8 cellular contexts compared by ENCODE assay signal in genomic region chr7:38630720-38631673, GRCh38. TPM values are rescaled to one million over a fixed set of nuclear protein-coding genes. Genes with fewer than 3 reads are reported as not detected.
DNase-seq lines count a peak whose midpoint lies in the region; ATAC-seq and TF ChIP-seq lines count a peak whose summit lies in the region.

AMPH (minus strand) TSS chr7:38631373; CDS start chr7:38631351, 22 bp downstream.

- H3K27me3 ChIP-seq in AG04450 (ENCODE audit: control insufficient read depth, insufficient read depth, low read length), result peaks cover 3% of the 10 kb centered on the region
- H3K27me3 ChIP-seq in HUES6 (ENCODE audit: control insufficient read depth, insufficient read depth, low read length), result peaks cover 51% of the 10 kb centered on the region
- H3K27me3 ChIP-seq in esophagus muscularis mucosa, result peaks cover 0 to 26% (median 4%) of the 10 kb centered on the region in 4 donors

- H3K4me3 Mint-ChIP-seq in WTC11 (peak within 1 kb of the TSS; percentile 69), mesothelial cell of epicardium (peak within 1 kb of the TSS; percentile 63)

- no peaks in the 10 kb centered on the region for H3K36me3 ChIP-seq in HUES6 (ENCODE audit: control insufficient read depth, insufficient read depth, low read length)
- H3K36me3 ChIP-seq in esophagus muscularis mucosa, result no peaks in the 10 kb centered on the region

- POLR2A ChIA-PET in AG04450 (lab: Yijun Ruan, JAX), result interaction anchor here (0.6 to 1.4 kb wide), 4 partner anchors 88 to 242 kb away, joined by 4 to 8 read pairs (median 5); no protein-coding TSS in a partner anchor
- POLR2A ChIA-PET in WTC11 (lab: Charles Lee), result interaction anchor here (0.7 kb wide), 1 partner anchor 206 kb away, joined by 3 read pairs; no protein-coding TSS in a partner anchor

- H3K9ac ChIP-seq in HUES6 (ENCODE audit: low read length), result peak within 1 kb of the TSS; percentile 41

- H3K4me3 ChIP-seq in AG04450 (ENCODE audit: low read depth, low read length) (peak within 1 kb of the TSS; percentile 61), HUES6 (ENCODE audit: low read depth, low read length) (peak within 1 kb of the TSS; percentile 74), esophagus muscularis mucosa (peak within 1 kb of the TSS; percentile 61 to 74 (median 63))

- H3K27me3 Mint-ChIP-seq in WTC11 (ENCODE audit: low read depth), result peaks cover 51% of the 10 kb centered on the region
- peaks cover 85% of the 10 kb centered on the region for H3K27me3 Mint-ChIP-seq in mesothelial cell of epicardium (ENCODE audit: low read depth)

- TF ChIP-seq POLR2A in esophagus muscularis mucosa (IDR thresholded peaks at IDR 0.05; ENCODE audit: low read depth), result no peak

- peak; percentile 7 for DNase-seq in AG04450 (ENCODE audit: low read depth, low spot score)
- peak; percentile 84 for DNase-seq in WTC11 (ENCODE audit: low spot score)
- DNase-seq in esophagus muscularis mucosa (ENCODE audit: extremely low spot score), result no peak
- DNase-seq in mesothelial cell of epicardium (ENCODE audit: low spot score in 2 of 2, unreplicated experiment in 2 of 2), result peak; percentile 30 to 58
- peak; percentile 7 for DNase-seq in stromal cell of bone marrow (ENCODE audit: low read depth)

- H3K27ac Mint-ChIP-seq in WTC11, result no peak within 1 kb of the TSS
- no peak within 1 kb of the TSS for H3K27ac Mint-ChIP-seq in mesothelial cell of epicardium

- TF ChIP-seq CTCF in AG04450 (IDR thresholded peaks at IDR 0.05; ENCODE audit: low read depth, low read length) (no peak), WTC11 (IDR thresholded peaks at IDR 0.05) (no peak), esophagus muscularis mucosa (IDR thresholded peaks at IDR 0.05) (no peak), mesothelial cell of epicardium (IDR thresholded peaks at IDR 0.05; ENCODE audit: unreplicated experiment) (no peak)

- H3K4me1 Mint-ChIP-seq in WTC11, result peaks cover 13% of the 10 kb centered on the region
- peaks cover 4% of the 10 kb centered on the region for H3K4me1 Mint-ChIP-seq in mesothelial cell of epicardium

- CTCF ChIA-PET in AG04450 (lab: Charles Lee), result interaction anchor here (0.6 to 1.3 kb wide), 8 partner anchors 11 to 291 kb away, joined by 3 to 10 read pairs (median 4); no protein-coding TSS in a partner anchor
- CTCF ChIA-PET in WTC11 (lab: Charles Lee), result interaction anchor here (0.6 to 2.7 kb wide), 12 partner anchors 24 to 451 kb away, joined by 3 to 15 read pairs (median 3); no protein-coding TSS in a partner anchor

- H3K9me3 ChIP-seq in AG04450 (ENCODE audit: control insufficient read depth, insufficient read depth, low read length), result no peaks in the 10 kb centered on the region
- no peaks in the 10 kb centered on the region for H3K9me3 ChIP-seq in HUES6 (ENCODE audit: control insufficient read depth, insufficient read depth, low read depth, low read length)
- H3K9me3 ChIP-seq in esophagus muscularis mucosa, result peaks cover 0 to 2% (median 0%) of the 10 kb centered on the region in 4 donors

- H3K9me3 Mint-ChIP-seq in WTC11, result peaks cover under 1% of the 10 kb centered on the region; the same call in 1 of the 2 replicates
- H3K9me3 Mint-ChIP-seq in mesothelial cell of epicardium, result peaks cover under 1% of the 10 kb centered on the region

- H3K36me3 Mint-ChIP-seq in WTC11, result no peaks in the 10 kb centered on the region
- H3K36me3 Mint-ChIP-seq in mesothelial cell of epicardium, result no peaks in the 10 kb centered on the region

- 1% methylated on average over 29 of the region's 105 CpGs for WGBS in esophagus muscularis mucosa

- H3K4me1 ChIP-seq in HUES6 (ENCODE audit: control insufficient read depth, insufficient read depth, low read length) (peaks cover 6% of the 10 kb centered on the region), esophagus muscularis mucosa (peaks cover 8 to 23% (median 19%) of the 10 kb centered on the region in 4 donors)

- ATAC-seq in WTC11 (peak; percentile 87), GM18867 (IDR thresholded peaks at IDR 0.05; ENCODE audit: unreplicated experiment) (no peak), GM19324 (IDR thresholded peaks at IDR 0.05; ENCODE audit: low FRiP score, unreplicated experiment) (no peak)

- H3K27ac ChIP-seq in AG04450 (ENCODE audit: low read depth, low read length) (no peak within 1 kb of the TSS), HUES6 (ENCODE audit: low read depth, low read length) (no peak within 1 kb of the TSS), esophagus muscularis mucosa (replicated peaks in 1 of 4) (peak within 1 kb of the TSS in 2 of 4 donors; percentile 42 to 45)

- intact Hi-C loops in esophagus muscularis mucosa (cut with DNase I), result no loop called here

- TF ChIP-seq EP300 in esophagus muscularis mucosa (IDR thresholded peaks at IDR 0.05), result no peak

TF ChIP-seq in WTC11, 78 proteins besides CTCF, POLR2A, EP300 and RAD21 (continues in another document):
- TF ChIP-seq PRRX2 (CRISPR knock-in tag; IDR thresholded peaks at IDR 0.05) (0 out of 2 replicates have a peak, but pooled peaks have one; percentile 38), RELA (CRISPR knock-in tag; IDR thresholded peaks at IDR 0.05; ENCODE audit: borderline replicate concordance) (no peak), ERG (CRISPR knock-in tag; IDR thresholded peaks at IDR 0.05) (no peak), HMGA2 (CRISPR knock-in tag; IDR thresholded peaks at IDR 0.05) (no peak), MAX (CRISPR knock-in tag; IDR thresholded peaks at IDR 0.05) (peak; percentile 64; the same call in 1 of the 2 replicates), SP1 (CRISPR knock-in tag; conservative IDR thresholded peaks at IDR 0.05) (0 out of 2 replicates have a peak, but pooled peaks have one; percentile 37), FOXP1 (CRISPR knock-in tag; IDR thresholded peaks at IDR 0.05; ENCODE audit: borderline replicate concordance) (peak; percentile 21; the same call in 1 of the 2 replicates), CREM (CRISPR knock-in tag; IDR thresholded peaks at IDR 0.05) (no peak), CDX4 (CRISPR knock-in tag; IDR thresholded peaks at IDR 0.05; ENCODE audit: borderline replicate concordance) (no peak), ARID4B (CRISPR knock-in tag; IDR thresholded peaks at IDR 0.05; ENCODE audit: borderline replicate concordance) (no peak)

RNA-seq across cellular contexts. Expression of gene AMPH, which starts in this region (rescaled TPM):
- 17.3 and 19.5 TPM in 2 replicates for polyA plus RNA-seq in AG04450 (2011; rRNA removed)
- 20.2 and 21.7 TPM in 2 replicates for polyA minus RNA-seq in AG04450 (2011; rRNA and poly(A)+ RNA removed)
- total RNA-seq in WTC11 (2021) (8.9 to 10.0 TPM (median 9.0 TPM) in 3 replicates), esophagus muscularis mucosa (10 to 100 TPM in 1 of 4 donors, 1 to 10 TPM in 3; 5.0 to 11.8 (median 7.8) TPM), mesothelial cell of epicardium (2.0 to 2.4 TPM (median 2.3 TPM) in 3 replicates)
